In genomic region chr6:13814938-13815575, GRCh38 we compare ENCODE assay signal across 8 cellular contexts. TPM values are rescaled to one million over a fixed set of nuclear protein-coding genes. Genes with fewer than 3 reads are reported as not detected.
DNase-seq lines count a peak whose midpoint lies in the region; ATAC-seq and TF ChIP-seq lines count a peak whose summit lies in the region.

No MANE protein-coding gene starts in this region.

- H3K27ac Mint-ChIP-seq in activated T-cell treated with anti-CD3 and anti-CD28 coated beads, Interleukin-2, amount 50 U/mL, for 24 hours: peak overlapping the region; percentile 93

- TF ChIP-seq CTCF in esophagus squamous epithelium (IDR thresholded peaks at IDR 0.05) (no peak), psoas muscle (IDR thresholded peaks at IDR 0.05) (no peak)

- no peak for TF ChIP-seq POLR2A in esophagus squamous epithelium (IDR thresholded peaks at IDR 0.05)

- 32 to 35% methylated on average over 8 of the region's 8 CpGs for WGBS in esophagus squamous epithelium, 2 donors
- 45 to 56% (median 46%) methylated on average over 8 of the region's 8 CpGs for WGBS in psoas muscle, 3 donors

- H3K4me3 ChIP-seq in SK-N-MC (peak overlapping the region; percentile 97), esophagus squamous epithelium (peak overlapping the region; percentile 86 to 99 (median 94)), psoas muscle (peak overlapping the region; percentile 92)

- H3K27me3 Mint-ChIP-seq in activated T-cell treated with anti-CD3 and anti-CD28 coated beads, Interleukin-2, amount 50 U/mL, for 24 hours: no peaks in the 10 kb centered on the region

- H3K9me3 ChIP-seq in SK-N-MC (ENCODE audit: low read depth, low read length) (no peaks in the 10 kb centered on the region), esophagus squamous epithelium (no peaks in the 10 kb centered on the region), psoas muscle (no peaks in the 10 kb centered on the region)

- H3K4me1 ChIP-seq in esophagus squamous epithelium (peaks cover 6 to 42% (median 13%) of the 10 kb centered on the region in 3 donors), psoas muscle (peaks cover 28% of the 10 kb centered on the region)

- H3K36me3 Mint-ChIP-seq in activated T-cell treated with anti-CD3 and anti-CD28 coated beads, Interleukin-2, amount 50 U/mL, for 24 hours (ENCODE audit: low read depth): peaks cover 16% of the 10 kb centered on the region

- H3K9me3 Mint-ChIP-seq in activated T-cell treated with anti-CD3 and anti-CD28 coated beads, Interleukin-2, amount 50 U/mL, for 24 hours: no peaks in the 10 kb centered on the region

- no peak for DNase-seq in activated T-cell treated with anti-CD3 and anti-CD28 coated beads, Interleukin-2, amount 50 U/mL, for 24 hours
- DNase-seq in activated T-cell treated with anti-CD3 and anti-CD28 coated beads, Interleukin-2, amount 50 U/mL, for 1 hour: no peak
- DNase-seq in SK-N-MC (ENCODE audit: low read depth, low spot score) (no peak), esophagus squamous epithelium (lab: John Stamatoyannopoulos, UW) (no peak), psoas muscle (no peak), HuH-7 (ENCODE audit: low spot score) (no peak)

- H3K27me3 ChIP-seq in esophagus squamous epithelium: no peaks in the 10 kb centered on the region
- H3K27me3 ChIP-seq in psoas muscle (ENCODE audit: insufficient read depth in 3 of 3, low read length in 2 of 3): no peaks in the 10 kb centered on the region

- H3K36me3 ChIP-seq in SK-N-MC (ENCODE audit: insufficient read depth, low read length) (peaks cover 10% of the 10 kb centered on the region), esophagus squamous epithelium (no peaks in the 10 kb centered on the region), psoas muscle (ENCODE audit: insufficient read depth in 1 of 2, low read depth in 1 of 2) (no peaks in the 10 kb centered on the region)

- peak overlapping the region; percentile 87 for H3K9ac ChIP-seq in SK-N-MC (ENCODE audit: insufficient read length)

- intact Hi-C loops in esophagus squamous epithelium (cut with DNase I) (no loop called here), psoas muscle (cut with DNase I) (loop anchor here in 1 of 2 donors (2.0 kb wide), 1 partner anchor 104 kb away; the partner anchor contains the start of gene RANBP9)

- H3K4me3 Mint-ChIP-seq in activated T-cell treated with anti-CD3 and anti-CD28 coated beads, Interleukin-2, amount 50 U/mL, for 24 hours: peak overlapping the region; percentile 79

- ATAC-seq in psoas muscle (no peak), GM18873 (IDR thresholded peaks at IDR 0.05; ENCODE audit: low FRiP score, unreplicated experiment) (no peak), HG03571 (IDR thresholded peaks at IDR 0.05; ENCODE audit: unreplicated experiment) (no peak)

- peaks cover 32% of the 10 kb centered on the region for H3K4me1 Mint-ChIP-seq in activated T-cell treated with anti-CD3 and anti-CD28 coated beads, Interleukin-2, amount 50 U/mL, for 24 hours (ENCODE audit: low read depth)

- peak overlapping the region; percentile 97 for H3K27ac ChIP-seq in SK-N-MC
- peak overlapping the region; percentile 92 to 99 (median 96) for H3K27ac ChIP-seq in esophagus squamous epithelium
- H3K27ac ChIP-seq in psoas muscle: peak overlapping the region; percentile 96

RNA-seq across cellular contexts. Expression of gene MCUR1, which starts 0.7 kb away (rescaled TPM):
- total RNA-seq in esophagus squamous epithelium (10 to 100 TPM; 11.4 to 14.3 (median 13.1) TPM), psoas muscle (10 to 100 TPM; 20.5 to 31.9 (median 23.2) TPM)
- polyA plus RNA-seq in psoas muscle: 10 to 100 TPM; 17.9 to 20.1 (median 18.0) TPM
